ENCODE assay signal across 2 cellular contexts in the genomic region with DNA sequence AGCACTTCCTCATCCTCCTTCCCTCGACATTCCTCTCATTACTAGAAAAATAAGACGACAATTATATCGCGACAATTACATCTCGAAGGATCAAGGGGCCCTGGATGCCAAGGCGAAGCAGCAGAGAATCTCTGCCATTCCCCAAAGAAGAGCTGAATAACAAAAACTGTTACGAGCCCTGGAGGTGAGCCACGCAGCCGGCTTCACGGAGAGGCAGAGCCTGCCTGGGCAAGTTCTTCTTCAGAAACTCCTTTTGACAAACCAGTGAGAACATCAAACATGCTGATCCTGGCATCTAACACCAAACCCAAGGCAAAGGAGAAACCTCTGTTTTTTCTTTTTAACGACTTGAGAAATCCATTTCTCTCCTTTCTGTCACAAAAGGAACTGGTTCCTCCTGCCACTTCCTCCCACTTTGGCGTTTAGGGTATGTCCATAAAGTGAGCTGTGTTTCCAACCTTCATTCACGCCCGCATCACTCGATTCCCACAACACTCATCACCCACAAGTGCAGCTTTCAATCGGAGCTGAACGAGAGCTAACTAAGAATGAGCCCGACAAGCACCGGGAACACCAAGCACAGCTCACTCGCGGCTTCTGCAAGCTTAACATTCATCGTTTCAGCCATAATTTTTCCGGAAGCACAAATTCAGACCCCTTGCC.
TF ChIP-seq lines count a peak whose summit lies in the region.

No MANE protein-coding gene starts in this region.

TF ChIP-seq in K562, 482 proteins besides CTCF, POLR2A, EP300 and RAD21:
- TF ChIP-seq SPI1 (IDR thresholded peaks at IDR 0.05; ENCODE audit: borderline replicate concordance, low read depth, low read length) = peak; percentile 22; the same call in 1 of the 2 replicates
- no peak for TF ChIP-seq KDM4B (IDR thresholded peaks at IDR 0.05; ENCODE audit: borderline replicate concordance in 2 of 2, low read depth in 1 of 2)

TF ChIP-seq in HepG2, 621 proteins besides CTCF, POLR2A, EP300 and RAD21:
- no peak for TF ChIP-seq ZFP62 (CRISPR knock-in tag; IDR thresholded peaks at IDR 0.05)
- TF ChIP-seq HNRNPK (IDR thresholded peaks at IDR 0.05; ENCODE audit: low read depth, low read length, poor library complexity, severe bottlenecking) = no peak
- TF ChIP-seq ZNF839 (CRISPR knock-in tag; IDR thresholded peaks at IDR 0.05; ENCODE audit: borderline replicate concordance) = no peak
- TF ChIP-seq FIP1L1 (IDR thresholded peaks at IDR 0.05; ENCODE audit: borderline replicate concordance, insufficient read depth, low read depth, low read length) = no peak
- TF ChIP-seq SNAPC4 (CRISPR knock-in tag; IDR thresholded peaks at IDR 0.05) = no peak
- no peak for TF ChIP-seq ZNF691 (CRISPR knock-in tag; IDR thresholded peaks at IDR 0.05; ENCODE audit: borderline replicate concordance, low read depth)
- TF ChIP-seq NCOR1 (IDR thresholded peaks at IDR 0.05; ENCODE audit: borderline replicate concordance, low read length) = no peak
- TF ChIP-seq SMAD9 (CRISPR knock-in tag; IDR thresholded peaks at IDR 0.05) = no peak
- no peak for TF ChIP-seq HNRNPH1 (optimal IDR thresholded peaks at IDR 0.05; ENCODE audit: low read depth, low read length)
- TF ChIP-seq ZNF558 (CRISPR knock-in tag; IDR thresholded peaks at IDR 0.05; ENCODE audit: borderline replicate concordance) = no peak
- TF ChIP-seq, protein P1, sequence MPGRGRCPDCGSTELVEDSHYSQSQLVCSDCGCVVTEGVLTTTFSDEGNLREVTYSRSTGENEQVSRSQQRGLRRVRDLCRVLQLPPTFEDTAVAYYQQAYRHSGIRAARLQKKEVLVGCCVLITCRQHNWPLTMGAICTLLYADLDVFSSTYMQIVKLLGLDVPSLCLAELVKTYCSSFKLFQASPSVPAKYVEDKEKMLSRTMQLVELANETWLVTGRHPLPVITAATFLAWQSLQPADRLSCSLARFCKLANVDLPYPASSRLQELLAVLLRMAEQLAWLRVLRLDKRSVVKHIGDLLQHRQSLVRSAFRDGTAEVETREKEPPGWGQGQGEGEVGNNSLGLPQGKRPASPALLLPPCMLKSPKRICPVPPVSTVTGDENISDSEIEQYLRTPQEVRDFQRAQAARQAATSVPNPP (CRISPR knock-in tag; IDR thresholded peaks at IDR 0.05) = no peak
- TF ChIP-seq ZFP1 (CRISPR knock-in tag; IDR thresholded peaks at IDR 0.05) = no peak
- TF ChIP-seq ZNF737 (CRISPR knock-in tag; IDR thresholded peaks at IDR 0.05; ENCODE audit: borderline replicate concordance) = no peak
- TF ChIP-seq ETV5 (CRISPR knock-in tag; IDR thresholded peaks at IDR 0.05; ENCODE audit: borderline replicate concordance) = no peak
- TF ChIP-seq, protein P2, sequence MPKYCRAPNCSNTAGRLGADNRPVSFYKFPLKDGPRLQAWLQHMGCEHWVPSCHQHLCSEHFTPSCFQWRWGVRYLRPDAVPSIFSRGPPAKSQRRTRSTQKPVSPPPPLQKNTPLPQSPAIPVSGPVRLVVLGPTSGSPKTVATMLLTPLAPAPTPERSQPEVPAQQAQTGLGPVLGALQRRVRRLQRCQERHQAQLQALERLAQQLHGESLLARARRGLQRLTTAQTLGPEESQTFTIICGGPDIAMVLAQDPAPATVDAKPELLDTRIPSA (CRISPR knock-in tag; IDR thresholded peaks at IDR 0.05; ENCODE audit: borderline replicate concordance) = no peak
- no peak for TF ChIP-seq ATF5 (CRISPR knock-in tag; IDR thresholded peaks at IDR 0.05; ENCODE audit: low read depth)
- TF ChIP-seq ZMAT5 (CRISPR knock-in tag; IDR thresholded peaks at IDR 0.05; ENCODE audit: borderline replicate concordance, low read depth) = no peak
- no peak for TF ChIP-seq PCBP2 (optimal IDR thresholded peaks at IDR 0.05; ENCODE audit: low read depth, low read length, poor library complexity, severe bottlenecking)
TF ChIP-seq in HepG2: peak in this region for 0.
